In genomic region chr21:20997308-20997632, GRCh38 we compare ENCODE assay signal across 8 cellular contexts. TPM values are rescaled to one million over a fixed set of nuclear protein-coding genes. Genes with fewer than 3 reads are reported as not detected.
A peak's percentile ranks its signal among the peaks of the same experiment; 100 is the strongest.
DNase-seq lines count a peak whose midpoint lies in the region; ATAC-seq and TF ChIP-seq lines count a peak whose summit lies in the region.

No MANE protein-coding gene starts in this region.

- H3K36me3 ChIP-seq in breast epithelium (no peaks in the 10 kb centered on the region), mammary epithelial cell (ENCODE audit: insufficient read depth, low read length) (no peaks in the 10 kb centered on the region), uterus (no peaks in the 10 kb centered on the region)

- TF ChIP-seq CTCF in breast epithelium (IDR thresholded peaks at IDR 0.05) (no peak), mammary epithelial cell (conservative IDR thresholded peaks at IDR 0.05 in 1 of 2, IDR thresholded peaks at IDR 0.05 in 1 of 2; ENCODE audit: extremely low read depth in 1 of 2, insufficient read depth in 1 of 2, low read depth in 1 of 2, low read length in 2 of 2) (no peak), fibroblast of villous mesenchyme (IDR thresholded peaks at IDR 0.05; ENCODE audit: insufficient read depth, low read depth, low read length) (no peak), nephron progenitor cell (IDR thresholded peaks at IDR 0.05) (no peak), uterus (IDR thresholded peaks at IDR 0.05) (no peak)

- H3K27ac ChIP-seq in breast epithelium, result no peak overlapping the region
- H3K27ac ChIP-seq in mammary epithelial cell (ENCODE audit: insufficient read depth, low read depth, low read length), result no peak overlapping the region
- H3K27ac ChIP-seq in uterus, result no peak overlapping the region

- intact Hi-C loops in breast epithelium (cut with DNase I; ENCODE audit: low total_unique reads) (no loop called here), mammary epithelial cell (cut with micrococcal nuclease) (loop anchor here (5.0 kb wide), 1 partner anchor 1795 kb away; no protein-coding TSS in a partner anchor), uterus (cut with DNase I; ENCODE audit: low total_unique reads) (no loop called here)

- H3K27me3 Mint-ChIP-seq in nephron progenitor cell (ENCODE audit: low read depth, poor library complexity), result peaks cover 48% of the 10 kb centered on the region

- TF ChIP-seq POLR2A in breast epithelium (IDR thresholded peaks at IDR 0.05), result no peak
- TF ChIP-seq POLR2A in uterus (IDR thresholded peaks at IDR 0.05), result no peak

- H3K4me1 Mint-ChIP-seq in nephron progenitor cell, result peaks cover 6% of the 10 kb centered on the region

- H3K36me3 Mint-ChIP-seq in nephron progenitor cell (ENCODE audit: low read depth), result no peaks in the 10 kb centered on the region

- H3K27me3 ChIP-seq in breast epithelium, result no peaks in the 10 kb centered on the region
- H3K27me3 ChIP-seq in mammary epithelial cell (ENCODE audit: insufficient read depth, low read length), result peaks cover 7% of the 10 kb centered on the region
- H3K27me3 ChIP-seq in uterus, result no peaks in the 10 kb centered on the region

- BruUV-seq in mammary epithelial cell (replicated peaks; lab: Mats Ljungman, UMichigan), result no TSS peak

- H3K9ac ChIP-seq in mammary epithelial cell (ENCODE audit: insufficient read depth, low read length), result no peak overlapping the region

- no peaks in the 10 kb centered on the region for H3K79me2 ChIP-seq in mammary epithelial cell (ENCODE audit: insufficient read depth, low read length)

- no peak for ATAC-seq in GM19467 (IDR thresholded peaks at IDR 0.05; ENCODE audit: unreplicated experiment)

- H3K4me1 ChIP-seq in breast epithelium (peaks cover 0 to 3% of the 10 kb centered on the region in 2 donors), mammary epithelial cell (ENCODE audit: insufficient read depth, low read length) (no peaks in the 10 kb centered on the region), uterus (peaks cover 0 to 4% of the 10 kb centered on the region in 2 donors)

- H3K4me3 Mint-ChIP-seq in nephron progenitor cell, result peak overlapping the region; percentile 76

- DNase-seq in breast epithelium (ENCODE audit: low spot score in 2 of 2), result no peak
- no peak for DNase-seq in mammary epithelial cell
- no peak for DNase-seq in fibroblast of villous mesenchyme (ENCODE audit: low read depth)
- DNase-seq in nephron progenitor cell, result peak; percentile 20
- no peak for DNase-seq in uterus
- no peak for DNase-seq in cortex of kidney (lab: John Stamatoyannopoulos, UW)
- DNase-seq in NOMO-1 (lab: John Stamatoyannopoulos, UW; ENCODE audit: unreplicated experiment in 2 of 2), result no peak

- H3K9me3 ChIP-seq in breast epithelium, result no peaks in the 10 kb centered on the region
- peaks cover 17% of the 10 kb centered on the region for H3K9me3 ChIP-seq in mammary epithelial cell (replicated peaks; ENCODE audit: insufficient read depth, low read length)
- no peaks in the 10 kb centered on the region for H3K9me3 ChIP-seq in uterus

- dilution Hi-C loops in mammary epithelial cell (cut with HindIII; ENCODE audit: low sequenced_read_pairs), result no loop called here

- no peaks in the 10 kb centered on the region for H4K20me1 ChIP-seq in mammary epithelial cell (ENCODE audit: insufficient read depth, low read length)

- H2AFZ ChIP-seq in mammary epithelial cell (ENCODE audit: low read depth, low read length), result no peak overlapping the region

- in situ Hi-C loops in mammary epithelial cell (cut with MboI; ENCODE audit: low sequenced_read_pairs in 2 of 2), result no loop called here

- no peak overlapping the region for H3K27ac Mint-ChIP-seq in nephron progenitor cell

- H3K9me3 Mint-ChIP-seq in nephron progenitor cell, result no peaks in the 10 kb centered on the region

- CTCF ChIA-PET in mammary epithelial cell (lab: Charles Lee; ENCODE audit: low non-redundant PET), result no interaction called here

- H3K4me2 ChIP-seq in mammary epithelial cell (ENCODE audit: insufficient read depth, low read depth, low read length), result no peak overlapping the region

- 20% methylated on average over 1 of the region's 20 CpGs for WGBS in mammary epithelial cell (ENCODE audit: low coverage, missing lambda C conversion rate)

- H3K4me3 ChIP-seq in breast epithelium (peak overlapping the region; percentile 45 to 83 (median 63)), mammary epithelial cell (replicated peaks in 1 of 3; ENCODE audit: insufficient read depth in 1 of 3, low read depth in 2 of 3, low read length in 3 of 3) (no peak overlapping the region), fibroblast of villous mesenchyme (ENCODE audit: low read depth, low read length) (peak overlapping the region; percentile 53), uterus (peak overlapping the region; percentile 42 to 46)

RNA-seq across cellular contexts. Expression of gene NCAM2, which starts 0.9 kb away (rescaled TPM):
- total RNA-seq in breast epithelium, result 1 to 10 TPM; 2.6 to 6.3 (median 3.6) TPM
- under 1 TPM in 1 of 2 donors, not detected in 1; 0.17 TPM for total RNA-seq in mammary epithelial cell
- polyA plus RNA-seq in mammary epithelial cell, result not detected
- polyA minus RNA-seq in mammary epithelial cell, result not detected
- 5.2 and 7.1 TPM in 2 replicates for total RNA-seq in fibroblast of villous mesenchyme
- total RNA-seq in uterus, result 100 to 1,000 TPM in 1 of 4 donors, 10 to 100 TPM in 1, 1 to 10 TPM in 2; 1.2 to 214 (median 26.1) TPM

Comparison
In these comparisons a context has a peak if more than half of its experiments do, and no peak if none do; other contexts are left out.
1. H3K4me3 ChIP-seq: peak in breast epithelium (3 of 3), fibroblast of villous mesenchyme (single experiment) and uterus (2 of 2); none in mammary epithelial cell (0 of 3).